In genomic region chr7:108568801-108569380, GRCh38 we compare ENCODE assay signal across 8 cellular contexts. TPM values are rescaled to one million over a fixed set of nuclear protein-coding genes. Genes with fewer than 3 reads are reported as not detected.
DNase-seq lines count a peak whose midpoint lies in the region; ATAC-seq, FAIRE-seq and TF ChIP-seq lines count a peak whose summit lies in the region.

No MANE protein-coding gene starts in this region.

- H3K27me3 Mint-ChIP-seq in activated T-helper 2 cell treated with anti-CD3 and anti-CD28 coated beads, Interferon-gamma antibody, Interleukin-2, Interleukin-4, amounts not matched to agents 10 μg/mL and 5 μg/mL and 100 μg/mL, durations not matched to agents 14 hours and 24 hours and 36 hours (ENCODE audit: low read depth) = no peaks in the 10 kb centered on the region

- no peaks in the 10 kb centered on the region for H3K9me3 Mint-ChIP-seq in activated T-helper 2 cell treated with anti-CD3 and anti-CD28 coated beads, Interferon-gamma antibody, Interleukin-2, Interleukin-4, amounts not matched to agents 10 μg/mL and 5 μg/mL and 100 μg/mL, durations not matched to agents 14 hours and 24 hours and 36 hours

- TF ChIP-seq CTCF in heart left ventricle (IDR thresholded peaks at IDR 0.05) = no peak
- no peak for TF ChIP-seq CTCF in kidney (IDR thresholded peaks at IDR 0.05; ENCODE audit: borderline replicate concordance, extremely low read depth, insufficient read depth)
- TF ChIP-seq CTCF in GM13977 (IDR thresholded peaks at IDR 0.05; ENCODE audit: extremely low read depth, insufficient read depth, missing control alignments) = no peak

- WGBS in heart left ventricle, 4 donors = 7 to 15% (median 10%) methylated on average over 23 to 24 of the region's 24 CpGs
- 15% methylated on average over 24 of the region's 24 CpGs for WGBS in thymus

- peak overlapping the region; percentile 99 for H3K4me3 Mint-ChIP-seq in activated T-helper 2 cell treated with anti-CD3 and anti-CD28 coated beads, Interferon-gamma antibody, Interleukin-2, Interleukin-4, amounts not matched to agents 10 μg/mL and 5 μg/mL and 100 μg/mL, durations not matched to agents 14 hours and 24 hours and 36 hours (ENCODE audit: low read depth)

- no peak for FAIRE-seq in kidney (lab: Jason Lieb, UNC)

- H3K27me3 ChIP-seq in heart left ventricle (no peaks in the 10 kb centered on the region), thymus (ENCODE audit: control insufficient read depth, insufficient read depth) (no peaks in the 10 kb centered on the region)

- H3K4me1 Mint-ChIP-seq in activated T-helper 2 cell treated with anti-CD3 and anti-CD28 coated beads, Interferon-gamma antibody, Interleukin-2, Interleukin-4, amounts not matched to agents 10 μg/mL and 5 μg/mL and 100 μg/mL, durations not matched to agents 14 hours and 24 hours and 36 hours (ENCODE audit: low read depth) = peaks cover 34% of the 10 kb centered on the region

- peak overlapping the region; percentile 98 to 100 for H3K9ac ChIP-seq in kidney (ENCODE audit: low read length in 2 of 2)

- ATAC-seq in heart left ventricle (no peak), left cardiac atrium (no peak), HG03108 (IDR thresholded peaks at IDR 0.05; ENCODE audit: unreplicated experiment) (no peak)

- intact Hi-C loops in heart left ventricle (cut with DNase I) (loop anchor here in 8 of 10 donors (1.0 to 5.0 kb wide), 3 partner anchors 42 to 43 kb away; partner anchors contain the start of gene PNPLA8 (in 8 of the 8)), left cardiac atrium (cut with DNase I) (loop anchor here in 1 of 2 donors (1.0 kb wide), 1 partner anchor 43 kb away; the partner anchor contains the start of gene PNPLA8), kidney (cut with DNase I) (no loop called here)
- intact Hi-C loops in activated T-helper 2 cell treated with anti-CD3 and anti-CD28 coated beads, Interferon-gamma antibody, Interleukin-2, Interleukin-4, amounts not matched to agents 10 μg/mL and 5 μg/mL and 100 μg/mL, durations not matched to agents 14 hours and 24 hours and 36 hours (cut with micrococcal nuclease) = loop anchor here (1.0 to 2.0 kb wide), 2 partner anchors 43 to 432 kb away; partner anchors contain the start of gene PNPLA8

- H3K36me3 ChIP-seq in heart left ventricle = peaks cover 0 to 44% (median 34%) of the 10 kb centered on the region in 9 donors
- H3K36me3 ChIP-seq in kidney (ENCODE audit: control insufficient read depth in 1 of 2, insufficient read depth in 2 of 2, low read length in 2 of 2) = peaks cover 0 to 15% of the 10 kb centered on the region in 2 donors
- no peaks in the 10 kb centered on the region for H3K36me3 ChIP-seq in thymus (ENCODE audit: control insufficient read depth, insufficient read depth)

- H3K9me3 ChIP-seq in heart left ventricle (no peaks in the 10 kb centered on the region), kidney (ENCODE audit: control insufficient read depth in 1 of 2, low read length in 2 of 2) (no peaks in the 10 kb centered on the region), thymus (ENCODE audit: control insufficient read depth) (no peaks in the 10 kb centered on the region)

- no peak for TF ChIP-seq POLR2A in heart left ventricle (IDR thresholded peaks at IDR 0.05)

- in situ Hi-C loops in GM13977 (cut with MboI; ENCODE audit: low pct_unique_long_range_greater_than_20kb, low sequenced_read_pairs, unreplicated experiment) = no loop called here

- H3K4me1 ChIP-seq in heart left ventricle (peaks cover 4 to 57% (median 34%) of the 10 kb centered on the region in 12 donors), kidney (ENCODE audit: control insufficient read depth in 1 of 2, insufficient read depth in 1 of 2, low read depth in 1 of 2, low read length in 2 of 2) (peaks cover 2 to 5% of the 10 kb centered on the region in 2 donors), thymus (ENCODE audit: control insufficient read depth, insufficient read depth, low read length) (no peaks in the 10 kb centered on the region)

- H3K27ac Mint-ChIP-seq in activated T-helper 2 cell treated with anti-CD3 and anti-CD28 coated beads, Interferon-gamma antibody, Interleukin-2, Interleukin-4, amounts not matched to agents 10 μg/mL and 5 μg/mL and 100 μg/mL, durations not matched to agents 14 hours and 24 hours and 36 hours = peak overlapping the region; percentile 99

- peaks cover 75% of the 10 kb centered on the region for H3K36me3 Mint-ChIP-seq in activated T-helper 2 cell treated with anti-CD3 and anti-CD28 coated beads, Interferon-gamma antibody, Interleukin-2, Interleukin-4, amounts not matched to agents 10 μg/mL and 5 μg/mL and 100 μg/mL, durations not matched to agents 14 hours and 24 hours and 36 hours (ENCODE audit: low read depth)

- H3K4me3 ChIP-seq in heart left ventricle = peak overlapping the region; percentile 68 to 94 (median 78)
- H3K4me3 ChIP-seq in kidney (ENCODE audit: low read length in 2 of 2) = peak overlapping the region; percentile 98 to 99
- H3K4me3 ChIP-seq in thymus (ENCODE audit: low read length) = peak overlapping the region; percentile 62

- peak overlapping the region; percentile 90 to 99 (median 95) for H3K27ac ChIP-seq in heart left ventricle
- H3K27ac ChIP-seq in kidney (ENCODE audit: low read depth in 2 of 2, low read length in 2 of 2) = peak overlapping the region; percentile 98 to 99
- H3K27ac ChIP-seq in thymus (ENCODE audit: low read depth) = peak overlapping the region; percentile 77

- no peak for DNase-seq in heart left ventricle
- no peak for DNase-seq in left cardiac atrium
- no peak for DNase-seq in activated T-helper 2 cell treated with anti-CD3 and anti-CD28 coated beads, Interferon-gamma antibody, Interleukin-2, Interleukin-4, amounts not matched to agents 10 μg/mL and 5 μg/mL and 100 μg/mL, durations not matched to agents 14 hours and 24 hours and 36 hours (ENCODE audit: low spot score)
- DNase-seq in kidney = no peak
- no peak for DNase-seq in GM13977 (ENCODE audit: low spot score)
- no peak for DNase-seq in central memory CD4-positive, alpha-beta T cell

RNA-seq across cellular contexts. Expression of gene THAP5, which starts 0.6 kb away (rescaled TPM):
- total RNA-seq in heart left ventricle (10 to 100 TPM; 22.3 to 34.4 (median 26.3) TPM), left cardiac atrium (10 to 100 TPM; 21.1 to 24.2 TPM), kidney (32.6 TPM)
- polyA plus RNA-seq in heart left ventricle (10 to 100 TPM in 1 of 2 donors, 1 to 10 TPM in 1; 7.6 to 16.3 TPM), kidney (ENCODE audit: insufficient read depth, low read depth, low replicate concordance) (9.4 TPM), thymus (16.2 TPM)
- total RNA-seq in activated T-helper 2 cell treated with anti-CD3 and anti-CD28 coated beads, Interferon-gamma antibody, Interleukin-2, Interleukin-4, amounts not matched to agents 10 μg/mL and 5 μg/mL and 100 μg/mL, durations not matched to agents 14 hours and 24 hours and 36 hours = 33.8 and 35.4 TPM in 2 replicates

RNA-seq across cellular contexts. Expression of gene DNAJB9, which starts 0.8 kb away (rescaled TPM):
- total RNA-seq in heart left ventricle (10 to 100 TPM; 36.8 to 78.9 (median 51.5) TPM), left cardiac atrium (10 to 100 TPM; 30.8 to 48.8 TPM), kidney (31.3 TPM)
- polyA plus RNA-seq in heart left ventricle (100 to 1,000 TPM in 1 of 2 donors, 10 to 100 TPM in 1; 15.1 to 105 TPM), kidney (ENCODE audit: insufficient read depth, low read depth, low replicate concordance) (33.5 TPM), thymus (13.9 TPM)
- total RNA-seq in activated T-helper 2 cell treated with anti-CD3 and anti-CD28 coated beads, Interferon-gamma antibody, Interleukin-2, Interleukin-4, amounts not matched to agents 10 μg/mL and 5 μg/mL and 100 μg/mL, durations not matched to agents 14 hours and 24 hours and 36 hours = 19.4 and 19.9 TPM in 2 replicates

RNA-seq across cellular contexts. Expression of gene PNPLA8, which starts 43.0 kb away (rescaled TPM):
- total RNA-seq in heart left ventricle = 10 to 100 TPM; 26.1 to 50.9 (median 32.8) TPM
- polyA plus RNA-seq in heart left ventricle = 10 to 100 TPM; 12.5 to 61.5 TPM
- 10 to 100 TPM; 28.0 to 34.7 TPM for total RNA-seq in left cardiac atrium
- 21.5 and 22.4 TPM in 2 replicates for total RNA-seq in activated T-helper 2 cell treated with anti-CD3 and anti-CD28 coated beads, Interferon-gamma antibody, Interleukin-2, Interleukin-4, amounts not matched to agents 10 μg/mL and 5 μg/mL and 100 μg/mL, durations not matched to agents 14 hours and 24 hours and 36 hours
- total RNA-seq in kidney = 33.9 TPM
- 17.7 TPM for polyA plus RNA-seq in kidney (ENCODE audit: insufficient read depth, low read depth, low replicate concordance)
- 28.2 TPM for polyA plus RNA-seq in thymus
